In genomic region chr9:137188490-137189296, GRCh38 we compare ENCODE assay signal across 1 cellular context.
TF ChIP-seq lines count a peak whose summit lies in the region.

TSS of gene ANAPC2 (minus strand) at chr9:137188560. CDS start at chr9:137188532, 28 bp downstream.
TSS of gene SSNA1 (plus strand) at chr9:137188676. CDS start at chr9:137188727, 51 bp downstream.

TF ChIP-seq in HepG2, 621 proteins besides CTCF, POLR2A, EP300 and RAD21 (continued from another document and continues in another):
- peak; percentile 90; the same call in 1 of the 2 replicates for TF ChIP-seq IRF9 (CRISPR knock-in tag; IDR thresholded peaks at IDR 0.05; ENCODE audit: borderline replicate concordance)
- no peak for TF ChIP-seq RORA (CRISPR knock-in tag; IDR thresholded peaks at IDR 0.05)
- TF ChIP-seq FOXP1 (IDR thresholded peaks at IDR 0.05): no peak
- peak; percentile 30; the same call in 1 of the 2 replicates for TF ChIP-seq FOXP1 (CRISPR knock-in tag; IDR thresholded peaks at IDR 0.05)
- TF ChIP-seq HDAC2 (CRISPR knock-in tag; IDR thresholded peaks at IDR 0.05): peak; percentile 98
- TF ChIP-seq HOMEZ (CRISPR knock-in tag; IDR thresholded peaks at IDR 0.05; ENCODE audit: low read depth): peak; percentile 23; the same call in 1 of the 2 replicates
- peak; percentile 93 for TF ChIP-seq DNMT1 (CRISPR knock-in tag; IDR thresholded peaks at IDR 0.05)
- TF ChIP-seq PAWR (CRISPR knock-in tag; IDR thresholded peaks at IDR 0.05; ENCODE audit: borderline replicate concordance): no peak
- 0 out of 2 replicates have a peak, but pooled peaks have one; percentile 25 for TF ChIP-seq SATB2 (CRISPR knock-in tag; IDR thresholded peaks at IDR 0.05)
- TF ChIP-seq PAX8 (CRISPR knock-in tag; IDR thresholded peaks at IDR 0.05; ENCODE audit: borderline replicate concordance): no peak
- TF ChIP-seq RNF219 (CRISPR knock-in tag; IDR thresholded peaks at IDR 0.05): no peak
- TF ChIP-seq HMGA1 (CRISPR knock-in tag; conservative IDR thresholded peaks at IDR 0.05): no peak
- no peak for TF ChIP-seq ZNF20 (CRISPR knock-in tag; IDR thresholded peaks at IDR 0.05)
- no peak for TF ChIP-seq RERE (CRISPR knock-in tag; IDR thresholded peaks at IDR 0.05; ENCODE audit: low read depth)
- no peak for TF ChIP-seq KAT2B (IDR thresholded peaks at IDR 0.05; ENCODE audit: borderline replicate concordance, low read depth, low read length)
- TF ChIP-seq DZIP1 (CRISPR knock-in tag; IDR thresholded peaks at IDR 0.05): 0 out of 2 replicates have a peak, but pooled peaks have one; percentile 35
- peak; percentile 89 for TF ChIP-seq ZNF777 (CRISPR knock-in tag; IDR thresholded peaks at IDR 0.05)
- peak; percentile 38; the same call in 1 of the 2 replicates for TF ChIP-seq NFKBIZ (CRISPR knock-in tag; IDR thresholded peaks at IDR 0.05)
- no peak for TF ChIP-seq ZBTB20 (CRISPR knock-in tag; IDR thresholded peaks at IDR 0.05; ENCODE audit: borderline replicate concordance, low read depth)
- TF ChIP-seq SMC3 (IDR thresholded peaks at IDR 0.05; ENCODE audit: low read length): peak; percentile 30; the same call in 1 of the 2 replicates
- TF ChIP-seq GZF1 (CRISPR knock-in tag; IDR thresholded peaks at IDR 0.05): no peak
- TF ChIP-seq FOXA3 (CRISPR knock-in tag; IDR thresholded peaks at IDR 0.05): peak; percentile 85
- TF ChIP-seq ELK4 (CRISPR knock-in tag; IDR thresholded peaks at IDR 0.05; ENCODE audit: borderline replicate concordance): no peak
- TF ChIP-seq RNF2 (conservative IDR thresholded peaks at IDR 0.05; ENCODE audit: low read depth): 0 out of 2 replicates have a peak, but pooled peaks have one; percentile 47
- no peak for TF ChIP-seq MLXIP (CRISPR knock-in tag; IDR thresholded peaks at IDR 0.05; ENCODE audit: borderline replicate concordance)
- peak; percentile 55; the same call in 1 of the 2 replicates for TF ChIP-seq ZBTB26 (CRISPR knock-in tag; IDR thresholded peaks at IDR 0.05; ENCODE audit: borderline replicate concordance)
- peak; percentile 89 for TF ChIP-seq ZNF451 (CRISPR knock-in tag; IDR thresholded peaks at IDR 0.05)
- peak; percentile 96 for TF ChIP-seq TGIF2 (CRISPR knock-in tag; IDR thresholded peaks at IDR 0.05)
- TF ChIP-seq LBX2 (CRISPR knock-in tag; IDR thresholded peaks at IDR 0.05; ENCODE audit: borderline replicate concordance): 0 out of 2 replicates have a peak, but pooled peaks have one; percentile 50
- TF ChIP-seq ZNF607 (CRISPR knock-in tag; IDR thresholded peaks at IDR 0.05; ENCODE audit: borderline replicate concordance): peak; percentile 85; the same call in 1 of the 2 replicates
- TF ChIP-seq HMG20B (CRISPR knock-in tag; conservative IDR thresholded peaks at IDR 0.05): no peak
- peak; percentile 74 for TF ChIP-seq AGO2 (optimal IDR thresholded peaks at IDR 0.05; ENCODE audit: low read depth, low read length)
- TF ChIP-seq ZNF317 (CRISPR knock-in tag; IDR thresholded peaks at IDR 0.05): 0 out of 2 replicates have a peak, but pooled peaks have one; percentile 43
- 0 out of 2 replicates have a peak, but pooled peaks have one; percentile 31 for TF ChIP-seq ZNF550 (CRISPR knock-in tag; IDR thresholded peaks at IDR 0.05; ENCODE audit: borderline replicate concordance)
- 0 out of 2 replicates have a peak, but pooled peaks have one; percentile 32 for TF ChIP-seq ZNF790 (CRISPR knock-in tag; IDR thresholded peaks at IDR 0.05; ENCODE audit: borderline replicate concordance)
- peak; percentile 67 for TF ChIP-seq DRAP1 (CRISPR knock-in tag; IDR thresholded peaks at IDR 0.05)
- TF ChIP-seq NFE2L2 (IDR thresholded peaks at IDR 0.05; ENCODE audit: low read length): no peak
- no peak for TF ChIP-seq ZMYM3 (CRISPR knock-in tag; IDR thresholded peaks at IDR 0.05)
- TF ChIP-seq CHCHD3 (CRISPR knock-in tag; IDR thresholded peaks at IDR 0.05): no peak
- TF ChIP-seq NFATC3 (CRISPR knock-in tag; IDR thresholded peaks at IDR 0.05): 0 out of 2 replicates have a peak, but pooled peaks have one; percentile 7
- no peak for TF ChIP-seq FIP1L1 (IDR thresholded peaks at IDR 0.05; ENCODE audit: borderline replicate concordance, insufficient read depth, low read depth, low read length)
